In the genomic region with DNA sequence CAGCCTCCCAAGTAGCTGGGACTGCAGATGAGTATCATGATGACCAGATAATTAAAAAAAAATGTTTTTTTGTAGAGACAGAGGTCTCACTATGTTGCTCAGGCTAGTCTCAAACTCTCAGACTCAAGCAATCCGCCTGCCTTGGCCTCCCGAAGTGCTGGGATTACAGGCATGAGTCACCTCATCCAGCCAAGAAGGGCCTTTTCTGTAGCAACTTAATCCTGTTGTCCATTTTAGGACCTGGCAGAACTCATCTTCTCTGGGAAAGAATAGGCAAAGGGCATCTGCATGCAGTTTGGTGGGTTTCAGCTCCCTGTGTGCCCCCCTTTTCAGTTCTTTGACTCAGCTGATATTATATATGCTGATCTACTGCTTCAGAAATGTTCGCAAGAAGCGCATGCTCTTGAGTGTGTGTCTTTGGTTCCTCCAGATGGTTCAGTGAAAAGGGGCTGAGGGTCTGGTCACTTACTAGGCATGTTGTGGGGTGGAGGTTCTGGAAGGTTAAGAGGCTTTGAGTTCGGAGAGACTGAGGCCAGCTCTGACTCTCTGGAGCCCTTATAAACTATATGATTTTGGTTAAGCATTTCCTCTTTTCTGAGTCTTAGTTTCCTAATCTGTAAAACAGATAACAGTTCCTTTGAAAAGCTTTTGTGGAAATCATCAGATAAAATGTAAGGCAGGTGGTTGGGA, we compare ENCODE assay signal across 18 cellular contexts. TPM values are rescaled to one million over a fixed set of nuclear protein-coding genes. Genes with fewer than 3 reads are reported as not detected.
DNase-seq lines count a peak whose midpoint lies in the region; ATAC-seq and TF ChIP-seq lines count a peak whose summit lies in the region.
"Had no signal": no experiment of that assay in that cellular context is flagged by ENCODE, and none has a peak within 500 bp of the region (broad histone marks: within the 10 kb centered on the region; RNA-seq: fewer than 3 reads in every experiment).

No MANE protein-coding gene starts in this region.

- H4K91ac ChIP-seq in IMR-90 (ENCODE audit: insufficient read depth, low read depth, low read length) = peak overlapping the region; percentile 62

- POLR2A ChIA-PET in IMR-90 (lab: Charles Lee; ENCODE audit: unreplicated experiment) = no interaction called here

- peak overlapping the region; percentile 76 for H2BK5ac ChIP-seq in IMR-90 (ENCODE audit: low read depth, low read length, poor library complexity, severe bottlenecking)

- H3K36me3 ChIP-seq in BLaER1 = peaks cover 96% of the 10 kb centered on the region
- peaks cover 11% of the 10 kb centered on the region for H3K36me3 ChIP-seq in IMR-90 (ENCODE audit: control insufficient read depth, insufficient read depth, low read length)
- peaks cover 47% of the 10 kb centered on the region for H3K36me3 ChIP-seq in mesodermal cell (ENCODE audit: control insufficient read depth, insufficient read depth, low read length)

- peak overlapping the region; percentile 90 for H3K4ac ChIP-seq in IMR-90 (ENCODE audit: low read depth, low read length)

- peak overlapping the region in 1 of 2 experiments; percentile 88; a peak in 2 of 4 replicates for H4K8ac ChIP-seq in IMR-90 (ENCODE audit: low read depth in 2 of 2, low read length in 2 of 2)

- H2BK15ac ChIP-seq in IMR-90 (ENCODE audit: low read depth, low read length) = peak overlapping the region; percentile 81; the same call in 2 of the 3 replicates

- peaks cover 0 to 21% of the 10 kb centered on the region in 2 experiments; a peak in 2 of 4 replicates for H3K79me1 ChIP-seq in IMR-90 (ENCODE audit: low read depth in 1 of 2, low read length in 2 of 2)

- intact Hi-C loops in IMR-90 (cut with micrococcal nuclease) = loop anchor here (5.0 kb wide), 1 partner anchor 229 kb away; no protein-coding TSS in a partner anchor

- H2BK120ac ChIP-seq in IMR-90 (ENCODE audit: low read depth, low read length) = peak overlapping the region; percentile 83

- ATAC-seq in IMR-90 (ENCODE audit: low read depth) (no peak), HG02884 (IDR thresholded peaks at IDR 0.05; ENCODE audit: unreplicated experiment) (no peak)
- ATAC-seq: body of pancreas had no signal

- H3K18ac ChIP-seq in IMR-90 (ENCODE audit: low read depth, low read length) = 0 out of 2 replicates have a peak overlapping the region, but pooled peaks have one; percentile 27

- peak overlapping the region; percentile 45 for H3K23ac ChIP-seq in IMR-90 (ENCODE audit: low read depth, low read length)

- no peak for TF ChIP-seq CTCF in IMR-90 (conservative IDR thresholded peaks at IDR 0.05; ENCODE audit: low read depth, low read length)

- no peak overlapping the region for H2AK9ac ChIP-seq in IMR-90 (replicated peaks; ENCODE audit: low read depth, low read length, poor library complexity)

- CTCF ChIA-PET in IMR-90 (lab: Yijun Ruan, JAX) = interaction anchor here (1.4 to 3.3 kb wide), 3 partner anchors 19 to 319 kb away, joined by 5 to 28 read pairs (median 8); a partner anchor contains a TSS

- 0 out of 2 replicates have a peak overlapping the region, but pooled peaks have one; percentile 26 for H3K56ac ChIP-seq in IMR-90 (ENCODE audit: extremely low read depth, insufficient read depth, low read length)

- peaks cover 13% of the 10 kb centered on the region for H3K4me1 ChIP-seq in BLaER1
- H3K4me1 ChIP-seq in IMR-90 (ENCODE audit: control insufficient read depth, insufficient read depth, low read length) = peaks cover 25% of the 10 kb centered on the region
- peaks cover 37% of the 10 kb centered on the region for H3K4me1 ChIP-seq in mesodermal cell (ENCODE audit: control insufficient read depth, insufficient read depth, low read length, poor library complexity, severe bottlenecking)

- no TSS peak for BruUV-seq in IMR-90 (replicated peaks; lab: Mats Ljungman, UMichigan)

- no peaks in the 10 kb centered on the region for H3K27me3 ChIP-seq in BLaER1
- no peaks in the 10 kb centered on the region for H3K27me3 ChIP-seq in IMR-90 (ENCODE audit: control insufficient read depth, insufficient read depth, low read length)
- H3K27me3 ChIP-seq: body of pancreas, Peyer's patch had no signal

- no peaks in the 10 kb centered on the region for H3K9me3 ChIP-seq in BLaER1
- H3K9me3 ChIP-seq in IMR-90 (ENCODE audit: control insufficient read depth, insufficient read depth, low read length) = no peaks in the 10 kb centered on the region
- no peaks in the 10 kb centered on the region for H3K9me3 ChIP-seq in mesodermal cell (ENCODE audit: control insufficient read depth, low read length)
- H3K9me3 ChIP-seq: body of pancreas, Peyer's patch had no signal

- peak overlapping the region; percentile 60 for H3K14ac ChIP-seq in IMR-90 (replicated peaks; ENCODE audit: low read depth, low read length)

- H3K4me3 ChIP-seq in BLaER1 (no peak overlapping the region), IMR-90 (ENCODE audit: insufficient read depth, low read depth, low read length) (no peak overlapping the region), mesodermal cell (ENCODE audit: extremely low read depth, insufficient read depth, low read length, poor library complexity, severe bottlenecking) (no peak overlapping the region)
- H3K4me3 ChIP-seq: body of pancreas, Peyer's patch had no signal

- H3K9ac ChIP-seq in BLaER1 (0 out of 2 replicates have a peak overlapping the region, but pooled peaks have one; percentile 38), IMR-90 (ENCODE audit: low read depth, low read length) (no peak overlapping the region)
- H3K9ac ChIP-seq: KMS-11 had no signal

- in situ Hi-C loops in IMR-90 (cut with MboI; ENCODE audit: low sequenced_read_pairs) = loop anchor here (10.0 kb wide), 1 partner anchor 416 kb away; no protein-coding TSS in a partner anchor

- no peak for TF ChIP-seq RAD21 in IMR-90 (IDR thresholded peaks at IDR 0.05; ENCODE audit: low read length)

- H3K9me1 ChIP-seq in IMR-90 (ENCODE audit: insufficient read depth, low read length) = peaks cover 28% of the 10 kb centered on the region

- H2BK20ac ChIP-seq in IMR-90 (ENCODE audit: low read depth, low read length) = peak overlapping the region; percentile 86

- no CpG with 5 or more reads among the region's 5 CpGs for WGBS in IMR-90 (ENCODE audit: extremely low coverage in 2 of 2, insufficient read length in 1 of 2), 2 experiments
- 97 to 100% methylated on average over 2 to 4 of the region's 5 CpGs for WGBS in mesodermal cell (ENCODE audit: insufficient coverage in 2 of 2), 2 experiments

- H3K27ac ChIP-seq in BLaER1 = no peak overlapping the region
- H3K27ac ChIP-seq in IMR-90 (ENCODE audit: insufficient read depth, low read length) = peak overlapping the region; percentile 12; the same call in 1 of the 2 replicates
- peak overlapping the region; percentile 24 for H3K27ac ChIP-seq in mesodermal cell (ENCODE audit: low read depth, low read length, severe bottlenecking)
- H3K27ac ChIP-seq: KMS-11 had no signal

- H2AFZ ChIP-seq in IMR-90 (replicated peaks; ENCODE audit: low read length, poor library complexity) = peak overlapping the region; percentile 27

- dilution Hi-C loops in IMR-90 (cut with HindIII; ENCODE audit: low sequenced_read_pairs, unreplicated experiment) = no loop called here

- H4K20me1 ChIP-seq in BLaER1 = peaks cover 20% of the 10 kb centered on the region; the same call in 1 of the 2 replicates
- H4K20me1 ChIP-seq in IMR-90 (ENCODE audit: insufficient read depth, low read length) = peaks cover 6% of the 10 kb centered on the region

- DNase-seq in IMR-90 (peak; percentile 50), amniotic epithelial cell (ENCODE audit: low read depth) (peak; percentile 60), NCI-H2081 (lab: John Stamatoyannopoulos, UW) (no peak), COR-L47 (lab: John Stamatoyannopoulos, UW) (no peak)
- DNase-seq: activated CD4-positive, alpha-beta T cell treated with anti-CD3 and anti-CD28 coated beads, Interleukin-2, amount 50 U/mL, for 1 hour; activated naive CD4-positive, alpha-beta T cell treated with anti-CD3 and anti-CD28 coated beads, Interleukin-2, amount 10 ng/mL, durations not matched to agents 7 days and 5 days; activated T-cell treated with anti-CD3 and anti-CD28 coated beads, Interleukin-2, amount 50 U/mL, for 1 hour; body of pancreas; NCI-H1048; NCI-H2029; NCI-H446 treated with DMSO at 0.1 percent for 48 hours; NK-92 treated with Interleukin-12 subunit alpha and Interleukin-12 subunit beta, amount 100 ng/mL, for 24 hours; Peyer's patch; stimulated activated CD4-positive, alpha-beta T cell treated with anti-CD3 and anti-CD28 coated beads, Interleukin-4, amount 100 ng/mL, for 1 hour had no signal

- no peak for TF ChIP-seq POLR2A in IMR-90 (IDR thresholded peaks at IDR 0.05; ENCODE audit: low read depth, low read length)

- H2AK5ac ChIP-seq in IMR-90 (ENCODE audit: low read depth, low read length) = peak overlapping the region; percentile 90; the same call in 1 of the 2 replicates

- H4K5ac ChIP-seq in IMR-90 (ENCODE audit: low read depth, low read length) = peak overlapping the region; percentile 30

- H3K4me2 ChIP-seq in BLaER1 (no peak overlapping the region), IMR-90 (ENCODE audit: low read depth, low read length) (no peak overlapping the region)
- H3K4me2 ChIP-seq: KMS-11 had no signal

TF ChIP-seq in IMR-90, 13 proteins besides CTCF, POLR2A, EP300 and RAD21 (continues in another document):
- TF ChIP-seq MAFK (IDR thresholded peaks at IDR 0.05; ENCODE audit: low read depth, low read length) = no peak

RNA-seq across cellular contexts. Expression of a gene that starts 19.4 kb away (rescaled TPM):
- 20.8 and 38.6 TPM in 2 replicates for total RNA-seq in IMR-90 (2012; rRNA removed)
- polyA plus RNA-seq in IMR-90 (2012; rRNA removed) = 37.8 and 48.5 TPM in 2 replicates
- 20.4 and 21.2 TPM in 2 replicates for polyA plus RNA-seq in IMR-90 (2012; cell fraction: cytosol; rRNA removed)
- polyA plus RNA-seq in IMR-90 (2012; cell fraction: nucleus; rRNA removed; ENCODE audit: low replicate concordance) = 75.0 and 295 TPM in 2 replicates
- 100 TPM for polyA plus RNA-seq in mesodermal cell (2013, experiment 1 of 2)
- polyA plus RNA-seq in mesodermal cell (2013, experiment 2 of 2) = 99.0 TPM

RNA-seq across cellular contexts. Expression of a gene that starts 29.7 kb away (rescaled TPM):
- total RNA-seq in IMR-90 (2012; rRNA removed) = 19.2 and 20.3 TPM in 2 replicates
- polyA plus RNA-seq in IMR-90 (2012; rRNA removed) = 24.8 and 38.1 TPM in 2 replicates
- polyA plus RNA-seq in IMR-90 (2012; cell fraction: cytosol; rRNA removed) = 15.9 and 19.6 TPM in 2 replicates
- 25.0 and 29.9 TPM in 2 replicates for polyA plus RNA-seq in IMR-90 (2012; cell fraction: nucleus; rRNA removed; ENCODE audit: low replicate concordance)
- 34.0 TPM for polyA plus RNA-seq in mesodermal cell (2013, experiment 1 of 2)
- polyA plus RNA-seq in mesodermal cell (2013, experiment 2 of 2) = 28.1 TPM

RNA-seq across cellular contexts. Expression of a gene that starts 35.3 kb away (rescaled TPM):
- 5.0 and 7.0 TPM in 2 replicates for total RNA-seq in IMR-90 (2012; rRNA removed)
- polyA plus RNA-seq in IMR-90 (2012; rRNA removed) = 10.7 and 10.8 TPM in 2 replicates
- 12.3 and 16.6 TPM in 2 replicates for polyA plus RNA-seq in IMR-90 (2012; cell fraction: cytosol; rRNA removed)
- 18.5 and 56.4 TPM in 2 replicates for polyA plus RNA-seq in IMR-90 (2012; cell fraction: nucleus; rRNA removed; ENCODE audit: low replicate concordance)
- 42.9 TPM for polyA plus RNA-seq in mesodermal cell (2013, experiment 1 of 2)
- polyA plus RNA-seq in mesodermal cell (2013, experiment 2 of 2) = 30.9 TPM

Comparison
In these comparisons a context has a peak if more than half of its experiments do, and no peak if none do; other contexts are left out.
1. DNase-seq: peak in IMR-90 (single experiment) and amniotic epithelial cell (single experiment); none in NCI-H2081 (0 of 2) and COR-L47 (single experiment).